In the genomic region with DNA sequence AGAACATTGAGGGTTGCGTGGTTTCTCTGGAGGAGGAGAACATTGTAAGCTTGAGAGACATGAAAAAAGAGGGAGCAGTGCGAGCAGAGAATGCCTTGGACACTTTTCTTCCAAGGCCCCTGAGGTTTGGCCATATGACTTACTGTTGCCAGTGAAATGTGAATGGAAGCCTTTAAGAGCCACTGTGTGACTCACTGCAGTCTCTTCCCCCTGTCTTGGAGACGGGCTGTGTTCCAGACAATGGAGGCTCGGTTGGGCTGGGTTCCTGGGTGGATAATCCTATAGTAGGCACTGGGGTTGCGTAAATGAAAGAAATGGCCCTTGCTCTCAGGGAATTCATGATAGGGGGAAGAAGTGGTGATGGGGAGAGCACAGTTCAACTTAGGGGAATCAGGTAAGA, we compare ENCODE assay signal across 1 cellular context.
TF ChIP-seq lines count a peak whose summit lies in the region.

No MANE protein-coding gene starts in this region.

TF ChIP-seq in H1, 55 proteins besides CTCF, POLR2A, EP300 and RAD21:
- TF ChIP-seq CBX8 (IDR thresholded peaks at IDR 0.05; ENCODE audit: borderline replicate concordance, low read depth, low read length) (no peak), TAF1 (IDR thresholded peaks at IDR 0.05; ENCODE audit: low read depth, low read length) (no peak), KDM5A (IDR thresholded peaks at IDR 0.05; ENCODE audit: low read length) (no peak), HDAC6 (IDR thresholded peaks at IDR 0.05; ENCODE audit: low read depth, low read length) (no peak), SRF (IDR thresholded peaks at IDR 0.05; ENCODE audit: low read depth, low read length) (no peak), EGR1 (IDR thresholded peaks at IDR 0.05; ENCODE audit: borderline replicate concordance, low read depth, low read length) (no peak), BRCA1 (IDR thresholded peaks at IDR 0.05; ENCODE audit: low read depth, low read length) (no peak), SIRT6 (IDR thresholded peaks at IDR 0.05; ENCODE audit: low read length) (no peak), ATF2 (IDR thresholded peaks at IDR 0.05; ENCODE audit: low read length) (no peak), SAP30 (IDR thresholded peaks at IDR 0.05; ENCODE audit: insufficient read depth, insufficient replicate concordance, low read length) (no peak), MAFK (IDR thresholded peaks at IDR 0.05; ENCODE audit: low read depth, low read length) (no peak), BACH1 (IDR thresholded peaks at IDR 0.05; ENCODE audit: low read length) (no peak), JUND (IDR thresholded peaks at IDR 0.05; ENCODE audit: low read length) (no peak), CHD2 (IDR thresholded peaks at IDR 0.05; ENCODE audit: low read length) (no peak), SP2 (IDR thresholded peaks at IDR 0.05; ENCODE audit: low read length) (no peak), HDAC2 (IDR thresholded peaks at IDR 0.05; ENCODE audit: borderline replicate concordance in 1 of 2, low read depth in 2 of 2, low read length in 2 of 2) (no peak), SUZ12 (IDR thresholded peaks at IDR 0.05; ENCODE audit: low read length) (no peak), YY1 (IDR thresholded peaks at IDR 0.05; ENCODE audit: low read depth, low read length) (no peak), CHD1 (IDR thresholded peaks at IDR 0.05; ENCODE audit: low read depth, low read length) (no peak), TAF7 (optimal IDR thresholded peaks at IDR 0.05; ENCODE audit: borderline replicate concordance, low read depth, low read length) (no peak)
